ENCODE assay signal across 8 cellular contexts in the genomic region with DNA sequence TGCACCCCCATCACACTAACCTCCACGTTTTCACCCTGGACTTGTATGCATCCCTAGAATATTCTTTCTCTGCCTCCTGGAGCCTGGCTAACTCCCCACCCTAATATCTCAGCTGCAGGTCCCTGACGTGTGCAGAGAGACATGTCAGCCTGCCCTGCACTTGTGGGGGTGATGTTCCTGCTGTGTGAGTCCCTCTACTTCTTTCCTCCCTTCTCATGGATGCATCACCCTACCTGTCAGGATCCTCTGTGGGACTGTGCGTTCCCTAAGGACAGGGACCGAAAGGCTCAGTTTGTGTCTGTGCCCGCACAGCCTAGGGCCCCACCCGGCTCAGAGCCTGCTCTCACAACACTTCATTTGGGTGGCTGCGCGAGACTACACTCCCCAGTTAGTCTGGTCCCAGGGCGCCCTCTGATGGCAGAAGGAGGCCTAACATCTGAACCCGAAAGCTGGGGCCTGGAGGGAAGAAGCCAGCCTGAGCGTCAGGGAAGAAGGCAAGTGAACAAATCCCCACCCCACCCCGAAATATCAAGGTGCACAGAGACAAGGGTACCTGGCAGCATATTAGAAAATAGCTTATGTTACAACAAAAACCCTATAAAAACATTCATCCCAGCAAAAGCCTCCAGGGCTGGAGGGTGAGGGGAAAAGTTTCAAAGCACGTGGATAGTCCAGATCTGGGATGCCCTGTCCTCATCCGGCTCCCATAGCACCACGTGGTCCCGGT.
DNase-seq lines count a peak whose midpoint lies in the region; ATAC-seq and TF ChIP-seq lines count a peak whose summit lies in the region.

No MANE protein-coding gene starts in this region.

- no peak overlapping the region for H3K4me3 ChIP-seq in WI38 (ENCODE audit: low read depth, low read length)

- ATAC-seq in HG02610 (IDR thresholded peaks at IDR 0.05; ENCODE audit: unreplicated experiment) = peak; percentile 35
- ATAC-seq in GM21717 (IDR thresholded peaks at IDR 0.05; ENCODE audit: unreplicated experiment) = no peak

- in situ Hi-C loops in T47D (cut with HindIII; ENCODE audit: low pct_unique_long_range_greater_than_20kb, low sequenced_read_pairs) = no loop called here

- peak; percentile 67 for TF ChIP-seq CTCF in WI38 (IDR thresholded peaks at IDR 0.05; ENCODE audit: low read depth, low read length)

- DNase-seq in DMS53 (lab: John Stamatoyannopoulos, UW) = peak; percentile 90
- DNase-seq in NCI-H2227 treated with DMSO at 0.1 percent for 48 hours (lab: John Stamatoyannopoulos, UW) = peak; percentile 59
- peak; percentile 56 to 83 for DNase-seq in T47D (ENCODE audit: low read depth in 1 of 2, low spot score in 1 of 2)
- DNase-seq in islet precursor cell = peak; percentile 94
- peak; percentile 89 to 95 for DNase-seq in stimulated activated CD4-positive, alpha-beta T cell treated with anti-CD3 and anti-CD28 coated beads, Interleukin-15, amount 100 ng/mL, for 1 hour (ENCODE audit: low read depth in 1 of 2, low spot score in 1 of 2)
